ENCODE assay signal across 9 cellular contexts in the genomic region with DNA sequence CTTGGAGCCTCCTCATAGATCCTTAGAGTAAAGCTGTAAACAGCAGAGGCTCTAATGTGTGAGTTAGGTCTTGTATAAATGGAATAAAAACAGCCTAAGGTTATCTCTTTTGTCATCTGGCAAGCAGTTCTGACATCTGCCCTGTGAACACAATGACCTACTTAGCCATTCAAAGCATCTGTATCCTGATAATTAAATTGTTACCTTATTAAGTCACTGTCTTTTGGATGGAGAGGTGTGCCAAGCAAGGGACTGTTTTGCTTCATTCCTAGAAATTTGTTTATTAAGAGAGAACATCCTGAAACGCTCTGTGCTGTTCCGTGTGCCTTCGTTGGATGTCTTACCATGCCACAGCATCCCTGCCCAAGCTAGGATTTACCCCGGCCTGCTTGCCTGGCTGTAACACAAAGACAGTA. TPM values are rescaled to one million over a fixed set of nuclear protein-coding genes. Genes with fewer than 3 reads are reported as not detected.
DNase-seq lines count a peak whose midpoint lies in the region; ATAC-seq and TF ChIP-seq lines count a peak whose summit lies in the region.
"Had no signal": no experiment of that assay in that cellular context is flagged by ENCODE, and none has a peak within 500 bp of the region (broad histone marks: within the 10 kb centered on the region; RNA-seq: fewer than 3 reads in every experiment).

No MANE protein-coding gene starts in this region.

- H3K36me3 ChIP-seq in Karpas-422 (ENCODE audit: insufficient read depth, low read length) (no peaks in the 10 kb centered on the region; the same call in 1 of the 2 replicates), neural progenitor cell (no peaks in the 10 kb centered on the region)

- no peak for ATAC-seq in CD4-positive, alpha-beta T cell (ENCODE audit: poor library complexity)
- no peak for ATAC-seq in central memory CD8-positive, alpha-beta T cell (replicated peaks; ENCODE audit: extremely low read depth, poor library complexity, severe bottlenecking)
- ATAC-seq in GM19395 (IDR thresholded peaks at IDR 0.05; ENCODE audit: unreplicated experiment) = no peak

- no peaks in the 10 kb centered on the region for H3K27me3 ChIP-seq in CD4-positive, alpha-beta T cell (ENCODE audit: control insufficient read depth, insufficient read depth, low read length)
- no peaks in the 10 kb centered on the region for H3K27me3 ChIP-seq in Karpas-422 (ENCODE audit: low read length)
- peaks cover 15% of the 10 kb centered on the region for H3K27me3 ChIP-seq in neural progenitor cell

- H3K4me2 ChIP-seq in Karpas-422 (ENCODE audit: low read depth, low read length, poor library complexity, severe bottlenecking) (peak overlapping the region; percentile 99), neural progenitor cell (peak overlapping the region; percentile 92)

- no peaks in the 10 kb centered on the region for H3K9me3 ChIP-seq in CD4-positive, alpha-beta T cell (ENCODE audit: control insufficient read depth, low read length)
- H3K9me3 ChIP-seq in Karpas-422 (ENCODE audit: low read length) = no peaks in the 10 kb centered on the region
- no peaks in the 10 kb centered on the region for H3K9me3 ChIP-seq in neural progenitor cell (ENCODE audit: low read depth)

- no peak for DNase-seq in CD4-positive, alpha-beta T cell
- DNase-seq in Karpas-422 (no peak), neural progenitor cell (ENCODE audit: low spot score) (no peak), NCI-H748 (lab: John Stamatoyannopoulos, UW; ENCODE audit: unreplicated experiment) (no peak), cerebellar nuclear complex (lab: John Stamatoyannopoulos, UW) (no peak), DMS153 treated with DMSO at 0.1 percent for 48 hours (lab: John Stamatoyannopoulos, UW; ENCODE audit: unreplicated experiment) (no peak)
- DNase-seq in central memory CD8-positive, alpha-beta T cell (ENCODE audit: low spot score in 2 of 2) = no peak
- DNase-seq: NCI-H2029 treated with DMSO at 0.1 percent for 48 hours had no signal

- H3K79me2 ChIP-seq in Karpas-422 (ENCODE audit: low read length) (peaks cover 61% of the 10 kb centered on the region), neural progenitor cell (ENCODE audit: low read depth) (no peaks in the 10 kb centered on the region)

- H3K27me3 Mint-ChIP-seq in CD4-positive, alpha-beta T cell = no peaks in the 10 kb centered on the region
- no peaks in the 10 kb centered on the region for H3K27me3 Mint-ChIP-seq in central memory CD8-positive, alpha-beta T cell
- no peaks in the 10 kb centered on the region for H3K27me3 Mint-ChIP-seq in neural progenitor cell (ENCODE audit: insufficient read depth, low read depth)

- H2AFZ ChIP-seq in Karpas-422 (ENCODE audit: low read length) (no peak overlapping the region), neural progenitor cell (replicated peaks) (no peak overlapping the region)

- H3K27ac Mint-ChIP-seq in CD4-positive, alpha-beta T cell = no peak overlapping the region
- no peak overlapping the region for H3K27ac Mint-ChIP-seq in central memory CD8-positive, alpha-beta T cell (ENCODE audit: low read depth)
- no peak overlapping the region for H3K27ac Mint-ChIP-seq in neural progenitor cell

- intact Hi-C loops in CD4-positive, alpha-beta T cell (cut with DNase I, micrococcal nuclease) = loop anchor here in 1 of 2 experiments (5.0 kb wide), 1 partner anchor 112 kb away; the partner anchor contains the start of gene CLINT1

- H3K4me3 ChIP-seq in Karpas-422 (ENCODE audit: low read length) (peak overlapping the region; percentile 86), neural progenitor cell (peak overlapping the region; percentile 98)

- H3F3A ChIP-seq in neural progenitor cell (ENCODE audit: low read depth) = no peaks in the 10 kb centered on the region

- H3K4me1 Mint-ChIP-seq in CD4-positive, alpha-beta T cell (ENCODE audit: low read depth) = peaks cover 35% of the 10 kb centered on the region
- peaks cover 22% of the 10 kb centered on the region for H3K4me1 Mint-ChIP-seq in central memory CD8-positive, alpha-beta T cell
- peaks cover 33% of the 10 kb centered on the region for H3K4me1 Mint-ChIP-seq in neural progenitor cell

- H3K4me1 ChIP-seq in Karpas-422 (ENCODE audit: low read length) (peaks cover 20% of the 10 kb centered on the region), neural progenitor cell (peaks cover 5% of the 10 kb centered on the region)

- no peak for TF ChIP-seq CTCF in CD4-positive, alpha-beta T cell (IDR thresholded peaks at IDR 0.05)
- TF ChIP-seq CTCF in neural progenitor cell (IDR thresholded peaks at IDR 0.05) = no peak

- CTCF ChIA-PET in CD4-positive, alpha-beta T cell (lab: Charles Lee) = interaction anchor here (1.3 to 2.2 kb wide), 2 partner anchors 26 to 313 kb away, joined by 3 to 16 read pairs; no protein-coding TSS in a partner anchor

- H4K20me1 ChIP-seq in Karpas-422 (ENCODE audit: insufficient read depth, low read depth, low read length) = no peaks in the 10 kb centered on the region
- no peaks in the 10 kb centered on the region for H4K20me1 ChIP-seq in neural progenitor cell (ENCODE audit: low read depth)

- POLR2A ChIA-PET in CD4-positive, alpha-beta T cell (lab: Charles Lee) = no interaction called here

- peaks cover 9% of the 10 kb centered on the region for H3K36me3 Mint-ChIP-seq in CD4-positive, alpha-beta T cell (ENCODE audit: low read depth)
- peaks cover 2% of the 10 kb centered on the region for H3K36me3 Mint-ChIP-seq in central memory CD8-positive, alpha-beta T cell (ENCODE audit: insufficient read depth)
- peaks cover 4% of the 10 kb centered on the region for H3K36me3 Mint-ChIP-seq in neural progenitor cell

- H3K9me2 ChIP-seq in Karpas-422 (replicated peaks; ENCODE audit: insufficient read depth, low read length) = no peaks in the 10 kb centered on the region

- no peaks in the 10 kb centered on the region for H3K9me3 Mint-ChIP-seq in CD4-positive, alpha-beta T cell
- H3K9me3 Mint-ChIP-seq in central memory CD8-positive, alpha-beta T cell = no peaks in the 10 kb centered on the region
- H3K9me3 Mint-ChIP-seq in neural progenitor cell = no peaks in the 10 kb centered on the region

- H3K27ac ChIP-seq in CD4-positive, alpha-beta T cell (ENCODE audit: low read depth, low read length) = no peak overlapping the region
- H3K27ac ChIP-seq in Karpas-422 (ENCODE audit: low read length) = no peak overlapping the region; the same call in 1 of the 2 replicates
- no peak overlapping the region for H3K27ac ChIP-seq in neural progenitor cell

- H3K4me3 Mint-ChIP-seq in CD4-positive, alpha-beta T cell = peak overlapping the region; percentile 86
- peak overlapping the region; percentile 79 for H3K4me3 Mint-ChIP-seq in central memory CD8-positive, alpha-beta T cell
- H3K4me3 Mint-ChIP-seq in neural progenitor cell = peak overlapping the region; percentile 98

- peak overlapping the region; percentile 87 for H3K9ac ChIP-seq in Karpas-422 (ENCODE audit: low read length)
- H3K9ac ChIP-seq in neural progenitor cell = no peak overlapping the region

RNA-seq across cellular contexts. Expression of gene LSM11, which starts 1.5 kb away (rescaled TPM):
- under 1 TPM; 0.49 to 0.70 TPM for total RNA-seq in CD4-positive, alpha-beta T cell
- total RNA-seq in Karpas-422 (2014; rRNA removed; shearing (Covaris generic); ENCODE audit: low replicate concordance) = 5.7 and 6.5 TPM in 2 replicates
- 10.7 and 13.6 TPM in 2 replicates for total RNA-seq in neural progenitor cell (ENCODE audit: low replicate concordance)

RNA-seq across cellular contexts. Expression of gene THG1L, which starts 13.8 kb away (rescaled TPM):
- 1 to 10 TPM; 4.1 to 4.6 TPM for total RNA-seq in CD4-positive, alpha-beta T cell
- total RNA-seq in Karpas-422 (2014; rRNA removed; shearing (Covaris generic); ENCODE audit: low replicate concordance) = 18.6 and 25.1 TPM in 2 replicates
- 15.1 and 20.5 TPM in 2 replicates for total RNA-seq in neural progenitor cell (ENCODE audit: low replicate concordance)
